8 cellular contexts compared by ENCODE assay signal in genomic region chr4:53365486-53366300, GRCh38. TPM values are rescaled to one million over a fixed set of nuclear protein-coding genes. Genes with fewer than 3 reads are reported as not detected.
DNase-seq lines count a peak whose midpoint lies in the region; ATAC-seq, FAIRE-seq and TF ChIP-seq lines count a peak whose summit lies in the region.

TSS of gene SCFD2 (minus strand) at chr4:53366061.

- TF ChIP-seq EP300 in HepG2 (IDR thresholded peaks at IDR 0.05; ENCODE audit: low read depth in 2 of 2, low read length in 2 of 2) (0 out of 4 replicates have a peak, but pooled peaks of 1 of the 2 experiments have one; percentile 21), HepG2 (CRISPR knock-in tag; IDR thresholded peaks at IDR 0.05; ENCODE audit: borderline replicate concordance) (no peak)

- FAIRE-seq in HepG2 (lab: Jason Lieb, UNC) = peak; percentile 86

- H4K20me1 ChIP-seq in HepG2 (ENCODE audit: insufficient read depth, low read length) = no peaks in the 10 kb centered on the region

- no peaks in the 10 kb centered on the region; a peak in 1 of 5 replicates for H3K27me3 ChIP-seq in HepG2 (ENCODE audit: control insufficient read depth in 1 of 2, insufficient read depth in 2 of 2, low read length in 2 of 2)

- peak within 1 kb of the TSS; percentile 70 for H3K9ac ChIP-seq in HepG2 (ENCODE audit: insufficient read depth, low read depth, low read length)

- peak; percentile 97 for ATAC-seq in GM19395 (IDR thresholded peaks at IDR 0.05; ENCODE audit: unreplicated experiment)
- ATAC-seq in HG03565 (IDR thresholded peaks at IDR 0.05; ENCODE audit: unreplicated experiment) = peak; percentile 94
- peak; percentile 97 for ATAC-seq in HepG2

- no peak for TF ChIP-seq RAD21 in HepG2 (CRISPR knock-in tag; IDR thresholded peaks at IDR 0.05)

- H3K27ac ChIP-seq in C4-2B (peak within 1 kb of the TSS; percentile 62), HepG2 (ENCODE audit: extremely low read length, insufficient read depth, low read length) (peak within 1 kb of the TSS; percentile 57)

- peaks cover 38% of the 10 kb centered on the region for H3K4me1 ChIP-seq in HepG2 (ENCODE audit: insufficient read depth, low read length)

- TF ChIP-seq CTCF in C4-2B (conservative IDR thresholded peaks at IDR 0.05) = no peak
- no peak for TF ChIP-seq CTCF in HepG2 (CRISPR knock-in tag; IDR thresholded peaks at IDR 0.05)

- 2% methylated on average over 17 of the region's 51 CpGs for WGBS in HepG2 (ENCODE audit: low lambda C conversion rate)

- DNase-seq in NCI-H774 (lab: John Stamatoyannopoulos, UW) (peak; percentile 95), dermis microvascular lymphatic vessel endothelial cell (ENCODE audit: low read depth in 2 of 2) (peak; percentile 95 to 98), HepG2 (ENCODE audit: low spot score) (peak; percentile 96)
- DNase-seq in activated CD4-positive, alpha-beta T cell treated with anti-CD3 and anti-CD28 coated beads, Interleukin-2, amount 50 U/mL, for 4 hours = peak; percentile 96 to 97
- DNase-seq in stimulated activated CD4-positive, alpha-beta T cell treated with anti-CD3 and anti-CD28 coated beads, Interleukin-4, amount 100 ng/mL, for 1 hour = peak; percentile 94

- POLR2A ChIA-PET in HepG2 (lab: Yijun Ruan, JAX) = interaction anchor here (1.0 to 1.6 kb wide), 4 partner anchors 9 to 345 kb away, joined by 3 to 12 read pairs (median 4); partner anchors contain the start of gene FIP1L1

- peak within 1 kb of the TSS; percentile 90 for H3K4me2 ChIP-seq in HepG2 (ENCODE audit: low read depth, low read length)

- CTCF ChIA-PET in HepG2 (lab: Yijun Ruan, JAX; ENCODE audit: low intra/inter-chr PET ratio, low total read pairs) = no interaction called here

- in situ Hi-C loops in HepG2 (cut with HindIII; ENCODE audit: extremely low pct_ligation_motif_present, low pct_unique_long_range_greater_than_20kb) = no loop called here

- BruUV-seq in HepG2 (replicated peaks; lab: Mats Ljungman, UMichigan) = TSS peak; percentile 76

- no peaks in the 10 kb centered on the region for H3K9me3 ChIP-seq in HepG2 (ENCODE audit: low read length)

- H2AFZ ChIP-seq in HepG2 (ENCODE audit: low read length) = peak within 1 kb of the TSS; percentile 79

- no peaks in the 10 kb centered on the region for H3K36me3 ChIP-seq in HepG2 (replicated peaks in 1 of 2; ENCODE audit: control insufficient read depth in 1 of 2, insufficient read depth in 2 of 2, low read length in 2 of 2)

- H3K79me2 ChIP-seq in HepG2 (ENCODE audit: insufficient read depth, low read length) = peaks cover 21% of the 10 kb centered on the region

- H3K4me3 ChIP-seq in HepG2 (replicated peaks in 1 of 3; ENCODE audit: insufficient read depth in 1 of 3, low read depth in 2 of 3, low read length in 3 of 3) = peak within 1 kb of the TSS; percentile 83 to 99 (median 95)

- intact Hi-C loops in HepG2 (cut with micrococcal nuclease; ENCODE audit: unreplicated experiment) = loop anchor here (5.0 kb wide), 1 partner anchor 178 kb away; no protein-coding TSS in a partner anchor

- peak; percentile 67 to 76; a peak in 3 of 4 replicates for TF ChIP-seq POLR2A in HepG2 (IDR thresholded peaks at IDR 0.05; ENCODE audit: insufficient read depth in 1 of 2, low read depth in 2 of 2, low read length in 2 of 2)

TF ChIP-seq in HepG2, 621 proteins besides CTCF, POLR2A, EP300 and RAD21 (continues in another document):
- TF ChIP-seq ZNF670 (CRISPR knock-in tag; IDR thresholded peaks at IDR 0.05; ENCODE audit: borderline replicate concordance) (0 out of 2 replicates have a peak, but pooled peaks have one; percentile 40), ZNF724P (CRISPR knock-in tag; IDR thresholded peaks at IDR 0.05; ENCODE audit: borderline replicate concordance) (no peak), ZSCAN25 (CRISPR knock-in tag; IDR thresholded peaks at IDR 0.05) (no peak), HOXA3 (CRISPR knock-in tag; IDR thresholded peaks at IDR 0.05) (peak; percentile 92), NAIF1 (CRISPR knock-in tag; IDR thresholded peaks at IDR 0.05; ENCODE audit: borderline replicate concordance) (peak; percentile 27; the same call in 1 of the 2 replicates), ZNF597 (CRISPR knock-in tag; IDR thresholded peaks at IDR 0.05) (no peak), KLF6 (CRISPR knock-in tag; IDR thresholded peaks at IDR 0.05) (peak; percentile 59; the same call in 1 of the 2 replicates), KAT2B (IDR thresholded peaks at IDR 0.05; ENCODE audit: borderline replicate concordance, low read depth, low read length) (no peak), KMT2A (CRISPR knock-in tag; IDR thresholded peaks at IDR 0.05) (peak; percentile 86), TGIF2 (CRISPR knock-in tag; IDR thresholded peaks at IDR 0.05) (peak; percentile 100), ZNF44 (CRISPR knock-in tag; IDR thresholded peaks at IDR 0.05) (peak; percentile 47; the same call in 1 of the 2 replicates), IRF9 (CRISPR knock-in tag; IDR thresholded peaks at IDR 0.05; ENCODE audit: borderline replicate concordance) (no peak), NFIB (CRISPR knock-in tag; IDR thresholded peaks at IDR 0.05; ENCODE audit: borderline replicate concordance) (no peak), LCORL (IDR thresholded peaks at IDR 0.05) (no peak), LCORL (CRISPR knock-in tag; IDR thresholded peaks at IDR 0.05) (no peak; the same call in 1 of the 2 replicates), CCDC6 (CRISPR knock-in tag; IDR thresholded peaks at IDR 0.05) (0 out of 2 replicates have a peak, but pooled peaks have one; percentile 30), THAP11 (CRISPR knock-in tag; IDR thresholded peaks at IDR 0.05) (peak; percentile 91), ZNF333 (CRISPR knock-in tag; IDR thresholded peaks at IDR 0.05; ENCODE audit: borderline replicate concordance) (no peak), ZNF510 (CRISPR knock-in tag; IDR thresholded peaks at IDR 0.05; ENCODE audit: low read depth) (0 out of 2 replicates have a peak, but pooled peaks have one; percentile 23), ZNF598 (CRISPR knock-in tag; IDR thresholded peaks at IDR 0.05; ENCODE audit: borderline replicate concordance) (0 out of 2 replicates have a peak, but pooled peaks have one; percentile 50), SMARCC2 (IDR thresholded peaks at IDR 0.05) (no peak), CAMTA2 (CRISPR knock-in tag; IDR thresholded peaks at IDR 0.05; ENCODE audit: borderline replicate concordance) (no peak), PAX8 (CRISPR knock-in tag; IDR thresholded peaks at IDR 0.05; ENCODE audit: borderline replicate concordance) (no peak), PTBP1 (IDR thresholded peaks at IDR 0.05; ENCODE audit: low read depth, low read length, poor library complexity, severe bottlenecking) (no peak), ATF7-NPFF (CRISPR knock-in tag; IDR thresholded peaks at IDR 0.05; ENCODE audit: low read depth) (peak; percentile 52; the same call in 1 of the 2 replicates), NR3C1 (CRISPR knock-in tag; IDR thresholded peaks at IDR 0.05) (no peak), JUND (CRISPR knock-in tag; IDR thresholded peaks at IDR 0.05) (0 out of 2 replicates have a peak, but pooled peaks have one; percentile 10), ZNF296 (CRISPR knock-in tag; conservative IDR thresholded peaks at IDR 0.05) (no peak; the same call in 1 of the 2 replicates)

RNA-seq across cellular contexts. Expression of gene SCFD2, which starts in this region (rescaled TPM):
- total RNA-seq in dermis microvascular lymphatic vessel endothelial cell = 11.3 and 13.8 TPM in 2 replicates
- total RNA-seq in HepG2 (2016; rRNA removed; fragmentation: Illumina TruSeq; extraction: Trizol) = 15.6 and 16.7 TPM in 2 replicates
- 0.88 and 0.91 TPM in 2 replicates for total RNA-seq in HepG2 (2016; cell fraction: cytosol; rRNA removed; fragmentation: Illumina TruSeq; extraction: Trizol; ENCODE audit: low read depth)
- total RNA-seq in HepG2 (2016; cell fraction: insoluble cytoplasmic fraction; rRNA removed; fragmentation: Illumina TruSeq; extraction: Trizol) = 14.4 and 16.6 TPM in 2 replicates
- 2.4 and 2.5 TPM in 2 replicates for total RNA-seq in HepG2 (2016; cell fraction: membrane; rRNA removed; fragmentation: Illumina TruSeq; extraction: Trizol)
- total RNA-seq in HepG2 (2016; cell fraction: nucleus; rRNA removed; fragmentation: Illumina TruSeq; extraction: Trizol) = 30.4 and 31.0 TPM in 2 replicates
- polyA plus RNA-seq in HepG2 (2011; rRNA removed) = 4.6 and 5.6 TPM in 2 replicates
- polyA plus RNA-seq in HepG2 (2011; cell fraction: cytosol; rRNA removed) = 5.2 and 5.5 TPM in 2 replicates
- polyA plus RNA-seq in HepG2 (2011; cell fraction: nucleus; rRNA removed) = 7.3 and 7.6 TPM in 2 replicates
- 3.4 and 4.8 TPM in 2 replicates for polyA plus RNA-seq in HepG2 (2012)
- polyA plus RNA-seq in HepG2 (2016; cell fraction: cytosol; fragmentation: Illumina TruSeq; extraction: Trizol; ENCODE audit: low read depth) = 0.46 and 0.83 TPM in 2 replicates
- polyA plus RNA-seq in HepG2 (2016; cell fraction: insoluble cytoplasmic fraction; fragmentation: Illumina TruSeq; extraction: Trizol; ENCODE audit: low read depth) = 14.9 and 15.8 TPM in 2 replicates
- polyA plus RNA-seq in HepG2 (2016; cell fraction: membrane; fragmentation: Illumina TruSeq; extraction: Trizol; ENCODE audit: low read depth) = 1.4 and 1.5 TPM in 2 replicates
- 4.8 and 6.1 TPM in 2 replicates for polyA plus RNA-seq in HepG2 (2016; cell fraction: nucleus; fragmentation: Illumina TruSeq; extraction: Trizol; ENCODE audit: insufficient read depth, low read depth)
- polyA minus RNA-seq in HepG2 (2011; rRNA and poly(A)+ RNA removed; ENCODE audit: low replicate concordance) = 40.2 and 43.4 TPM in 2 replicates
- 5.7 and 7.1 TPM in 2 replicates for polyA minus RNA-seq in HepG2 (2011; cell fraction: cytosol; rRNA and poly(A)+ RNA removed)
- 46.4 and 47.9 TPM in 2 replicates for polyA minus RNA-seq in HepG2 (2011; cell fraction: nucleus; rRNA and poly(A)+ RNA removed)

Comparison
In these comparisons a context has a peak if more than half of its experiments do, and no peak if none do; other contexts are left out.
1. Peak in every context shown above with its lines: DNase-seq, ATAC-seq, H3K4me3 ChIP-seq and H3K27ac ChIP-seq.